In genomic region chr14:20781805-20782204, GRCh38 we compare ENCODE assay signal across 10 cellular contexts. TPM values are rescaled to one million over a fixed set of nuclear protein-coding genes. Genes with fewer than 3 reads are reported as not detected.
A peak's percentile ranks its signal among the peaks of the same experiment; 100 is the strongest.
DNase-seq lines count a peak whose midpoint lies in the region; ATAC-seq and TF ChIP-seq lines count a peak whose summit lies in the region.
"Had no signal": no experiment of that assay in that cellular context is flagged by ENCODE, and none has a peak within 500 bp of the region (broad histone marks: within the 10 kb centered on the region; RNA-seq: fewer than 3 reads in every experiment).

No MANE protein-coding gene starts in this region.

- peak overlapping the region; percentile 87 for H3K4me3 Mint-ChIP-seq in T-helper 2 cell treated with Interferon-gamma antibody and Interleukin-4, amounts not matched to agents 5 μg/mL and 100 μg/mL, for 36 hours

- DNase-seq in T-helper 2 cell treated with Interferon-gamma antibody and Interleukin-4, amounts not matched to agents 5 μg/mL and 100 μg/mL, for 36 hours (ENCODE audit: low spot score) = no peak
- DNase-seq in heart right ventricle = no peak
- no peak for DNase-seq in sigmoid colon
- DNase-seq in GM19240 (ENCODE audit: insufficient read length, low spot score) = no peak
- DNase-seq: brain microvascular endothelial cell; stimulated activated CD4-positive, alpha-beta T cell treated with anti-CD3 and anti-CD28 coated beads, Interleukin-2, amount 100 ng/mL, for 48 hours had no signal

- no peak for TF ChIP-seq POLR2A in sigmoid colon (IDR thresholded peaks at IDR 0.05)

- intact Hi-C loops in heart right ventricle (cut with DNase I) (no loop called here), sigmoid colon (cut with DNase I) (no loop called here)

- TF ChIP-seq CTCF in GM12875 (IDR thresholded peaks at IDR 0.05; ENCODE audit: borderline replicate concordance, insufficient read depth, low read depth, low read length) (no peak), heart right ventricle (IDR thresholded peaks at IDR 0.05) (no peak), sigmoid colon (IDR thresholded peaks at IDR 0.05) (no peak)

- WGBS in heart right ventricle, 2 donors = 4 to 9% methylated on average over 4 of the region's 4 CpGs
- WGBS in sigmoid colon, 2 donors = 11 to 14% methylated on average over 4 of the region's 4 CpGs

- no peak for TF ChIP-seq EP300 in sigmoid colon (IDR thresholded peaks at IDR 0.05)

- H3K9me3 ChIP-seq in heart right ventricle (no peaks in the 10 kb centered on the region), sigmoid colon (no peaks in the 10 kb centered on the region)

- peaks cover 0 to 47% (median 21%) of the 10 kb centered on the region in 9 donors for H3K4me1 ChIP-seq in heart right ventricle
- no peaks in the 10 kb centered on the region for H3K4me1 ChIP-seq in sigmoid colon

- no peaks in the 10 kb centered on the region for H3K27me3 ChIP-seq in heart right ventricle
- no peaks in the 10 kb centered on the region for H3K27me3 ChIP-seq in sigmoid colon
- H3K27me3 ChIP-seq: brain microvascular endothelial cell had no signal

- H3K36me3 Mint-ChIP-seq in T-helper 2 cell treated with Interferon-gamma antibody and Interleukin-4, amounts not matched to agents 5 μg/mL and 100 μg/mL, for 36 hours (ENCODE audit: low read depth) = no peaks in the 10 kb centered on the region

- no peaks in the 10 kb centered on the region for H3K9me3 Mint-ChIP-seq in T-helper 2 cell treated with Interferon-gamma antibody and Interleukin-4, amounts not matched to agents 5 μg/mL and 100 μg/mL, for 36 hours

- H3K36me3 ChIP-seq in heart right ventricle (no peaks in the 10 kb centered on the region), sigmoid colon (no peaks in the 10 kb centered on the region)
- H3K36me3 ChIP-seq: brain microvascular endothelial cell had no signal

- peaks cover 8% of the 10 kb centered on the region for H3K27me3 Mint-ChIP-seq in T-helper 2 cell treated with Interferon-gamma antibody and Interleukin-4, amounts not matched to agents 5 μg/mL and 100 μg/mL, for 36 hours (ENCODE audit: low read depth)

- peak overlapping the region; percentile 71 for H3K27ac Mint-ChIP-seq in T-helper 2 cell treated with Interferon-gamma antibody and Interleukin-4, amounts not matched to agents 5 μg/mL and 100 μg/mL, for 36 hours

- ATAC-seq in heart right ventricle = peak in 5 of 8 donors; percentile 15 to 54 (median 25)
- ATAC-seq in GM21390 (IDR thresholded peaks at IDR 0.05; ENCODE audit: unreplicated experiment) = no peak
- ATAC-seq in GM18517 (IDR thresholded peaks at IDR 0.05; ENCODE audit: unreplicated experiment) = no peak
- ATAC-seq in HG02759 (IDR thresholded peaks at IDR 0.05; ENCODE audit: unreplicated experiment) = no peak

- H3K4me3 ChIP-seq in GM12875 (ENCODE audit: low read depth, low read length) (peak overlapping the region; percentile 44), heart right ventricle (peak overlapping the region in 7 of 10 donors; percentile 11 to 51 (median 33)), sigmoid colon (peak overlapping the region in 2 of 4 donors; percentile 26 to 28)

- H3K4me1 Mint-ChIP-seq in T-helper 2 cell treated with Interferon-gamma antibody and Interleukin-4, amounts not matched to agents 5 μg/mL and 100 μg/mL, for 36 hours (ENCODE audit: low read depth) = peaks cover 21% of the 10 kb centered on the region

- H3K27ac ChIP-seq in heart right ventricle (peak overlapping the region in 8 of 10 donors; percentile 9 to 92 (median 54)), sigmoid colon (peak overlapping the region; percentile 25 to 47 (median 40))
- H3K27ac ChIP-seq: brain microvascular endothelial cell had no signal

RNA-seq across cellular contexts. Expression of gene RNASE6, which starts 0.7 kb away (rescaled TPM):
- 10 to 100 TPM in 2 of 10 donors, 1 to 10 TPM in 8; 1.3 to 18.2 (median 2.4) TPM for total RNA-seq in heart right ventricle
- polyA plus RNA-seq in heart right ventricle = 1 to 10 TPM; 2.0 to 6.8 TPM
- 10 to 100 TPM; 10.2 to 25.0 (median 19.2) TPM for total RNA-seq in sigmoid colon
- polyA plus RNA-seq in sigmoid colon = 10 to 100 TPM in 2 of 3 donors, 1 to 10 TPM in 1; 9.6 to 46.2 (median 45.9) TPM

RNA-seq across cellular contexts. Expression of gene EDDM3B, which starts 13.6 kb away (rescaled TPM):
- total RNA-seq in heart right ventricle (not detected), sigmoid colon (not detected)
- polyA plus RNA-seq in heart right ventricle (not detected), sigmoid colon (not detected)

RNA-seq across cellular contexts. Expression of gene RNASE1, which starts 20.8 kb away (rescaled TPM):
- total RNA-seq in heart right ventricle (100 to 1,000 TPM in 9 of 10 donors, 10 to 100 TPM in 1; 92.1 to 490 (median 166) TPM), sigmoid colon (100 to 1,000 TPM; 148 to 581 (median 428) TPM)
- polyA plus RNA-seq in heart right ventricle (100 to 1,000 TPM; 342 to 373 TPM), sigmoid colon (100 to 1,000 TPM; 111 to 584 (median 192) TPM)

RNA-seq across cellular contexts. Expression of gene EDDM3A, which starts 36.1 kb away (rescaled TPM):
- total RNA-seq in heart right ventricle = not detected
- not detected for polyA plus RNA-seq in heart right ventricle
- total RNA-seq in sigmoid colon = not detected
- polyA plus RNA-seq in sigmoid colon = not detected

Comparison
In these comparisons a context has a peak if more than half of its experiments do, and no peak if none do; other contexts are left out.
1. ATAC-seq: peak in heart right ventricle (5 of 8); none in GM21390 (single experiment), GM18517 (single experiment) and HG02759 (single experiment).